1 cellular context compared by ENCODE assay signal in the genomic region with DNA sequence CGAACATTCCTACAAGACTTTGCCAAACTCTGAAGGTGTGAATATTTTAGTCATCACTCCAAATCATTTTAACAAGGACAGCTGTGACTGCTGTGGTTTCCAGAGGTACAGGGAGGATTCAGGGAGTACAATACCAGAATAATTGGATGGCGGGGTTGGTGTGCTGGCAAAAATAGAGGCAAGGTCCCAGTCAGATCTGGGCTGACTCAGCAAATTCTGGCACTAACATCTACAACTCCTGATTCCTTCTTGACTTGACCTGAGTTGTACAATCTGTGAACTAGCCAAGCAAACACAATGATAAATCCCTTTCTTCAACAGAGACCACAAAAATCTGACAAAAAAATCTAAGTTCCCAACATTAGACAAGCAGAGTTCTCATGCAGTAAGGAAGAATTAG.
TF ChIP-seq lines count a peak whose summit lies in the region.

No MANE protein-coding gene starts in this region.

TF ChIP-seq in K562, 482 proteins besides CTCF, POLR2A, EP300 and RAD21 (continued from another document):
- no peak for TF ChIP-seq ZNF324 (CRISPR knock-in tag; IDR thresholded peaks at IDR 0.05)
- TF ChIP-seq, protein P1, sequence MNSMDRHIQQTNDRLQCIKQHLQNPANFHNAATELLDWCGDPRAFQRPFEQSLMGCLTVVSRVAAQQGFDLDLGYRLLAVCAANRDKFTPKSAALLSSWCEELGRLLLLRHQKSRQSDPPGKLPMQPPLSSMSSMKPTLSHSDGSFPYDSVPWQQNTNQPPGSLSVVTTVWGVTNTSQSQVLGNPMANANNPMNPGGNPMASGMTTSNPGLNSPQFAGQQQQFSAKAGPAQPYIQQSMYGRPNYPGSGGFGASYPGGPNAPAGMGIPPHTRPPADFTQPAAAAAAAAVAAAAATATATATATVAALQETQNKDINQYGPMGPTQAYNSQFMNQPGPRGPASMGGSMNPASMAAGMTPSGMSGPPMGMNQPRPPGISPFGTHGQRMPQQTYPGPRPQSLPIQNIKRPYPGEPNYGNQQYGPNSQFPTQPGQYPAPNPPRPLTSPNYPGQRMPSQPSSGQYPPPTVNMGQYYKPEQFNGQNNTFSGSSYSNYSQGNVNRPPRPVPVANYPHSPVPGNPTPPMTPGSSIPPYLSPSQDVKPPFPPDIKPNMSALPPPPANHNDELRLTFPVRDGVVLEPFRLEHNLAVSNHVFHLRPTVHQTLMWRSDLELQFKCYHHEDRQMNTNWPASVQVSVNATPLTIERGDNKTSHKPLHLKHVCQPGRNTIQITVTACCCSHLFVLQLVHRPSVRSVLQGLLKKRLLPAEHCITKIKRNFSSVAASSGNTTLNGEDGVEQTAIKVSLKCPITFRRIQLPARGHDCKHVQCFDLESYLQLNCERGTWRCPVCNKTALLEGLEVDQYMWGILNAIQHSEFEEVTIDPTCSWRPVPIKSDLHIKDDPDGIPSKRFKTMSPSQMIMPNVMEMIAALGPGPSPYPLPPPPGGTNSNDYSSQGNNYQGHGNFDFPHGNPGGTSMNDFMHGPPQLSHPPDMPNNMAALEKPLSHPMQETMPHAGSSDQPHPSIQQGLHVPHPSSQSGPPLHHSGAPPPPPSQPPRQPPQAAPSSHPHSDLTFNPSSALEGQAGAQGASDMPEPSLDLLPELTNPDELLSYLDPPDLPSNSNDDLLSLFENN (IDR thresholded peaks at IDR 0.05; ENCODE audit: low read depth in 2 of 2, low read length in 2 of 2) = no peak
- TF ChIP-seq KDM1A (IDR thresholded peaks at IDR 0.05) = peak in 1 of 2 experiments; percentile 39; a peak in 1 of 4 replicates
- no peak for TF ChIP-seq NR3C1 (CRISPR knock-in tag; IDR thresholded peaks at IDR 0.05)
- no peak for TF ChIP-seq ZNF282 (CRISPR knock-in tag; IDR thresholded peaks at IDR 0.05)
- TF ChIP-seq FIP1L1 (IDR thresholded peaks at IDR 0.05; ENCODE audit: low read depth, low read length, poor library complexity, severe bottlenecking) = no peak
- no peak for TF ChIP-seq GATAD2B (IDR thresholded peaks at IDR 0.05; ENCODE audit: borderline replicate concordance)
- no peak for TF ChIP-seq ZNF584 (CRISPR knock-in tag; IDR thresholded peaks at IDR 0.05; ENCODE audit: low read depth)
- peak; percentile 97 for TF ChIP-seq ZNF316 (IDR thresholded peaks at IDR 0.05)
- no peak for TF ChIP-seq SPI1 (IDR thresholded peaks at IDR 0.05; ENCODE audit: borderline replicate concordance, low read depth, low read length)
- TF ChIP-seq ZNF175 (CRISPR knock-in tag; IDR thresholded peaks at IDR 0.05; ENCODE audit: low read depth) = no peak
- no peak for TF ChIP-seq STAT6 (CRISPR knock-in tag; IDR thresholded peaks at IDR 0.05)
- no peak for TF ChIP-seq SOX6 (IDR thresholded peaks at IDR 0.05)
TF ChIP-seq in K562: peak in this region for 7.
